1 cellular context compared by ENCODE assay signal in the genomic region with DNA sequence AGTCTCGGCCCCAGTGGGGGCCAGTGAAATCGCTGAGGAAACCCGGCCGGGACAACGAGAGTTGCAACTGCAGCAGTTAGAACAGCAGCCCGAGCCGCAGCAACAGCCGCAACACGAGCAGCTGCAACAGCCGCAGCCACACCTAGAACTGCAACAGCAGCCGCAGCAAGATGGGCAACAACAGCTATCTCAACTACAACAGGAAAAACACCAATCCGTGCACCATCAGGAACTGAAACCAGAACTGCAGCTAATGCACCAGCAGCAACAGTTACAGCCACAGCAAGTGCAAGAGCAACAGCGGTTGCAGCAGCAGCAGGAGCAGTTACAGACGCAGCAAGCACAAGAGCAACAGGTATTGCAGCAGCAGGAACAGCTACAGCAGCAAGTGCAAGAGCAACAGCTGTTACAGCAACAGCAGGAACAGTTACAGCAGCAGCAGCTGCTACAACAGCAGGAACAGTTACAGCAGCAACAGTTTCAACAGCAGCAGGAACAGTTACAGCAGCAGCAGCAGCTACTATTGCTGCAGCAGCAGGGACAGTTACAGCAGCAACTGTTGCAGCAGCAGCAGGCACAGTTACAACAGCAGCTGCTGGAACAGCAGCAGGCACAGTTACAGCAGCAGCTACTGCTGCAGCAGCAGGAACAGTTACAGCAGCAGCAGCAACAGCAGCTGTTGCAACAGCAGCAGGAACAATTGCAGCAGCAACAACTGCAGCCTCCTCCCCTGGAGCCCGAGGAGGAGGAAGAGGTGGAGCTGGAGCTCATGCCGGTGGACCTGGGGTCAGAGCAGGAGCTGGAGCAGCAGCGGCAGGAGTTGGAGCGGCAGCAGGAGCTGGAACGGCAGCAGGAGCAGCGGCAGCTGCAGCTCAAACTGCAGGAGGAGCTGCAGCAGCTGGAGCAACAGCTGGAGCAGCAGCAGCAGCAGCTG.
TF ChIP-seq lines count a peak whose summit lies in the region.

No MANE protein-coding gene starts in this region.

TF ChIP-seq in K562, 482 proteins besides CTCF, POLR2A, EP300 and RAD21:
- TF ChIP-seq CEBPG (CRISPR knock-in tag; IDR thresholded peaks at IDR 0.05) (0 out of 2 replicates have a peak, but pooled peaks have one; percentile 53), CEBPG (tag; conservative IDR thresholded peaks at IDR 0.05 in 1 of 2, IDR thresholded peaks at IDR 0.05 in 1 of 2) (no peak)
- TF ChIP-seq, protein P1, sequence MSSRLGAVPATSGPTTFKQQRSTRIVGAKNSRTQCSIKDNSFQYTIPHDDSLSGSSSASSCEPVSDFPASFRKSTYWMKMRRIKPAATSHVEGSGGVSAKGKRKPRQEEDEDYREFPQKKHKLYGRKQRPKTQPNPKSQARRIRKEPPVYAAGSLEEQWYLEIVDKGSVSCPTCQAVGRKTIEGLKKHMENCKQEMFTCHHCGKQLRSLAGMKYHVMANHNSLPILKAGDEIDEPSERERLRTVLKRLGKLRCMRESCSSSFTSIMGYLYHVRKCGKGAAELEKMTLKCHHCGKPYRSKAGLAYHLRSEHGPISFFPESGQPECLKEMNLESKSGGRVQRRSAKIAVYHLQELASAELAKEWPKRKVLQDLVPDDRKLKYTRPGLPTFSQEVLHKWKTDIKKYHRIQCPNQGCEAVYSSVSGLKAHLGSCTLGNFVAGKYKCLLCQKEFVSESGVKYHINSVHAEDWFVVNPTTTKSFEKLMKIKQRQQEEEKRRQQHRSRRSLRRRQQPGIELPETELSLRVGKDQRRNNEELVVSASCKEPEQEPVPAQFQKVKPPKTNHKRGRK (tag; IDR thresholded peaks at IDR 0.05), result no peak
